In genomic region chr6:77816766-77817270, GRCh38 we compare ENCODE assay signal across 19 cellular contexts.
A peak's percentile ranks its signal among the peaks of the same experiment; 100 is the strongest.
DNase-seq lines count a peak whose midpoint lies in the region; ATAC-seq, FAIRE-seq and TF ChIP-seq lines count a peak whose summit lies in the region.
"Had no signal": no experiment of that assay in that cellular context is flagged by ENCODE, and none has a peak within 500 bp of the region (broad histone marks: within the 10 kb centered on the region; RNA-seq: fewer than 3 reads in every experiment).

No MANE protein-coding gene starts in this region.

- no peak for TF ChIP-seq EP300 in HepG2 (IDR thresholded peaks at IDR 0.05; ENCODE audit: low read depth in 2 of 2, low read length in 2 of 2)
- TF ChIP-seq EP300 in HepG2 (CRISPR knock-in tag; IDR thresholded peaks at IDR 0.05; ENCODE audit: borderline replicate concordance), result no peak
- TF ChIP-seq EP300 in K562 (IDR thresholded peaks at IDR 0.05; ENCODE audit: low read length), result no peak
- TF ChIP-seq EP300 in transverse colon (IDR thresholded peaks at IDR 0.05; ENCODE audit: low read depth), result no peak

- H3K9ac ChIP-seq in HepG2 (ENCODE audit: insufficient read depth, low read depth, low read length), result no peak overlapping the region
- no peak overlapping the region for H3K9ac ChIP-seq in K562 (ENCODE audit: insufficient read depth in 1 of 2, low read depth in 2 of 2, low read length in 2 of 2)
- H3K9ac ChIP-seq: GM23248 had no signal

- H2AFZ ChIP-seq in HepG2 (ENCODE audit: low read length), result no peak overlapping the region
- H2AFZ ChIP-seq in K562 (ENCODE audit: low read depth, low read length), result no peak overlapping the region
- H2AFZ ChIP-seq: GM23248 had no signal

- H3K9me3 ChIP-seq in HepG2 (ENCODE audit: low read length), result no peaks in the 10 kb centered on the region
- no peaks in the 10 kb centered on the region for H3K9me3 ChIP-seq in right lobe of liver
- H3K9me3 ChIP-seq in K562 (replicated peaks; ENCODE audit: control insufficient read depth, insufficient read depth, low read depth, low read length), result no peaks in the 10 kb centered on the region
- H3K9me3 ChIP-seq in transverse colon, result no peaks in the 10 kb centered on the region

- CTCF ChIA-PET in HepG2 (lab: Yijun Ruan, JAX; ENCODE audit: low intra/inter-chr PET ratio, low total read pairs) (no interaction called here), K562 (lab: Yijun Ruan, JAX; ENCODE audit: low intra/inter-chr PET ratio) (no interaction called here)

- TF ChIP-seq POLR2A in HepG2 (IDR thresholded peaks at IDR 0.05; ENCODE audit: insufficient read depth in 1 of 2, low read depth in 2 of 2, low read length in 2 of 2) (no peak), right lobe of liver (IDR thresholded peaks at IDR 0.05) (no peak), K562 (conservative IDR thresholded peaks at IDR 0.05) (no peak), transverse colon (IDR thresholded peaks at IDR 0.05) (no peak)

- H3K4me3 ChIP-seq in HepG2 (replicated peaks in 1 of 3; ENCODE audit: insufficient read depth in 1 of 3, low read depth in 2 of 3, low read length in 3 of 3), result no peak overlapping the region
- no peak overlapping the region for H3K4me3 ChIP-seq in right lobe of liver
- H3K4me3 ChIP-seq in K562, result no peak overlapping the region
- H3K4me3 ChIP-seq in epithelial cell of esophagus (ENCODE audit: low read length), result no peak overlapping the region
- no peak overlapping the region for H3K4me3 ChIP-seq in transverse colon
- H3K4me3 ChIP-seq: GM23248 had no signal

- intact Hi-C loops in HepG2 (cut with micrococcal nuclease; ENCODE audit: unreplicated experiment), result no loop called here
- intact Hi-C loops in right lobe of liver (cut with DNase I), result no loop called here
- intact Hi-C loops in K562 (cut with micrococcal nuclease), result no loop called here
- intact Hi-C loops in transverse colon (cut with DNase I; ENCODE audit: low total_unique reads), result no loop called here

- H3K27ac ChIP-seq in HepG2 (ENCODE audit: extremely low read length, insufficient read depth, low read length) (no peak overlapping the region), right lobe of liver (no peak overlapping the region), K562 (ENCODE audit: extremely low read depth, low read depth, low read length) (no peak overlapping the region), transverse colon (no peak overlapping the region)
- H3K27ac ChIP-seq: GM23248 had no signal

- no peaks in the 10 kb centered on the region for H3K36me3 ChIP-seq in HepG2 (replicated peaks in 1 of 2; ENCODE audit: control insufficient read depth in 1 of 2, insufficient read depth in 2 of 2, low read length in 2 of 2)
- no peaks in the 10 kb centered on the region for H3K36me3 ChIP-seq in right lobe of liver
- H3K36me3 ChIP-seq in K562 (ENCODE audit: control insufficient read depth, insufficient read depth, low read length), result no peaks in the 10 kb centered on the region
- no peaks in the 10 kb centered on the region for H3K36me3 ChIP-seq in transverse colon

- H3K79me2 ChIP-seq in HepG2 (ENCODE audit: insufficient read depth, low read length), result no peaks in the 10 kb centered on the region
- no peaks in the 10 kb centered on the region for H3K79me2 ChIP-seq in K562 (ENCODE audit: control insufficient read depth, insufficient read depth, low read length)

- DNase-seq in HepG2 (ENCODE audit: low spot score), result no peak
- DNase-seq in right lobe of liver, result no peak
- DNase-seq in K562 (ENCODE audit: extremely low read depth in 1 of 4, low spot score in 3 of 4), result no peak
- peak; percentile 85 for DNase-seq in epithelial cell of esophagus (ENCODE audit: low read depth)
- no peak for DNase-seq in transverse colon
- no peak for DNase-seq in activated naive CD4-positive, alpha-beta T cell treated with Interleukin-2 at 50 U/mL for 16 hours
- DNase-seq: 8988T; C1 segment of cervical spinal cord; CD4-positive, alpha-beta memory T cell; COR-L47; DMS153; DND-41; GM23248; H7; HCEC 1CT had no signal

- H3K9me1 ChIP-seq in K562 (ENCODE audit: control insufficient read depth, insufficient read depth, low read length), result no peaks in the 10 kb centered on the region

- FAIRE-seq in HepG2 (lab: Jason Lieb, UNC) (no peak), K562 (lab: Jason Lieb, UNC) (no peak)
- FAIRE-seq: G401.6, GM12892, H1 had no signal

- ATAC-seq in HepG2 (no peak), right lobe of liver (no peak), K562 (no peak), HG03460 (IDR thresholded peaks at IDR 0.05; ENCODE audit: unreplicated experiment) (no peak)

- H3K27me3 ChIP-seq in HepG2 (ENCODE audit: control insufficient read depth in 1 of 2, insufficient read depth in 2 of 2, low read length in 2 of 2) (no peaks in the 10 kb centered on the region), right lobe of liver (no peaks in the 10 kb centered on the region), K562 (ENCODE audit: control insufficient read depth in 2 of 2, insufficient read depth in 2 of 2, low read length in 2 of 2) (no peaks in the 10 kb centered on the region), transverse colon (no peaks in the 10 kb centered on the region)

- H3K4me1 ChIP-seq in HepG2 (ENCODE audit: insufficient read depth, low read length), result peaks cover 25% of the 10 kb centered on the region
- peaks cover 0 to 12% (median 0%) of the 10 kb centered on the region in 4 donors for H3K4me1 ChIP-seq in right lobe of liver
- H3K4me1 ChIP-seq in K562 (replicated peaks in 1 of 2; ENCODE audit: control insufficient read depth in 2 of 2, insufficient read depth in 2 of 2, low read length in 2 of 2), result no peaks in the 10 kb centered on the region
- peaks cover 0 to 3% (median 0%) of the 10 kb centered on the region in 4 donors for H3K4me1 ChIP-seq in transverse colon

- in situ Hi-C loops in HepG2 (cut with HindIII; ENCODE audit: extremely low pct_ligation_motif_present, low pct_unique_long_range_greater_than_20kb) (no loop called here), K562 (cut with MboI) (no loop called here), transverse colon (cut with MboI; ENCODE audit: low pct_ligation_motif_present in 1 of 4, low pct_unique_long_range_greater_than_20kb in 1 of 4, low sequenced_read_pairs in 3 of 4) (no loop called here)

- TF ChIP-seq RAD21 in HepG2 (CRISPR knock-in tag; IDR thresholded peaks at IDR 0.05), result no peak
- TF ChIP-seq RAD21 in K562 (CRISPR knock-in tag; conservative IDR thresholded peaks at IDR 0.05 in 1 of 2, IDR thresholded peaks at IDR 0.05 in 1 of 2), result no peak

- BruUV-seq in HepG2 (replicated peaks; lab: Mats Ljungman, UMichigan) (no TSS peak), K562 (replicated peaks; lab: Mats Ljungman, UMichigan) (no TSS peak)

- no peaks in the 10 kb centered on the region for H4K20me1 ChIP-seq in HepG2 (ENCODE audit: insufficient read depth, low read length)
- H4K20me1 ChIP-seq in K562 (replicated peaks; ENCODE audit: control insufficient read depth, insufficient read depth, low read length), result no peaks in the 10 kb centered on the region

- no peak overlapping the region for H3K4me2 ChIP-seq in HepG2 (ENCODE audit: low read depth, low read length)
- no peak overlapping the region for H3K4me2 ChIP-seq in K562 (ENCODE audit: insufficient read depth, low read length)

- POLR2A ChIA-PET in HepG2 (lab: Yijun Ruan, JAX) (no interaction called here), K562 (lab: Yijun Ruan, JAX) (no interaction called here)

- WGBS in HepG2 (ENCODE audit: low lambda C conversion rate), result 61% methylated on average over 2 of the region's 2 CpGs
- WGBS in right lobe of liver (ENCODE audit: insufficient coverage, low coverage, low lambda C conversion rate, missing lambda C conversion rate), result 100% methylated on average over 1 of the region's 2 CpGs
- 5% methylated on average over 2 of the region's 2 CpGs for WGBS in K562 (ENCODE audit: insufficient coverage, low coverage, missing lambda C conversion rate)
- WGBS in transverse colon (ENCODE audit: low coverage in 1 of 2), 2 donors, result 86 to 91% methylated on average over 1 to 2 of the region's 2 CpGs

- TF ChIP-seq CTCF in HepG2 (CRISPR knock-in tag; IDR thresholded peaks at IDR 0.05) (no peak), right lobe of liver (IDR thresholded peaks at IDR 0.05) (no peak), K562 (IDR thresholded peaks at IDR 0.05 in 2 of 3, conservative IDR thresholded peaks at IDR 0.05 in 1 of 3; ENCODE audit: insufficient read depth in 2 of 3, low read depth in 1 of 3, low read length in 3 of 3) (no peak), epithelial cell of esophagus (IDR thresholded peaks at IDR 0.05; ENCODE audit: insufficient read depth, low read depth, low read length, missing control alignments) (no peak), transverse colon (IDR thresholded peaks at IDR 0.05) (no peak)

TF ChIP-seq in HepG2, 621 proteins besides CTCF, POLR2A, EP300 and RAD21:
- TF ChIP-seq ZC3H4 (CRISPR knock-in tag; IDR thresholded peaks at IDR 0.05; ENCODE audit: borderline replicate concordance) (no peak), MAFF (IDR thresholded peaks at IDR 0.05; ENCODE audit: low read depth, low read length) (peak; percentile 27; the same call in 1 of the 2 replicates), NBN (conservative IDR thresholded peaks at IDR 0.05) (no peak), ETV6 (CRISPR knock-in tag; conservative IDR thresholded peaks at IDR 0.05) (no peak), MAFK (conservative IDR thresholded peaks at IDR 0.05 in 1 of 2, IDR thresholded peaks at IDR 0.05 in 1 of 2; ENCODE audit: low read length in 2 of 2) (peak; percentile 41 to 59; a peak in 3 of 4 replicates)

TF ChIP-seq in K562, 482 proteins besides CTCF, POLR2A, EP300 and RAD21:
- TF ChIP-seq HCFC1 (IDR thresholded peaks at IDR 0.05; ENCODE audit: low read depth, low read length), result no peak
- no peak for TF ChIP-seq ATF4 (CRISPR knock-in tag; IDR thresholded peaks at IDR 0.05)
- TF ChIP-seq ZNF316 (IDR thresholded peaks at IDR 0.05), result peak; percentile 54; the same call in 1 of the 2 replicates
TF ChIP-seq in K562: peak in this region for 1.

Comparison
In these comparisons a context has a peak if more than half of its experiments do, and no peak if none do; other contexts are left out.
1. Of the 241 proteins assayed by ChIP-seq in both HepG2 and K562: peak only in HepG2: MAFF and MAFK; only in K562: none; in both: none; in neither: 239.